In the genomic region with DNA sequence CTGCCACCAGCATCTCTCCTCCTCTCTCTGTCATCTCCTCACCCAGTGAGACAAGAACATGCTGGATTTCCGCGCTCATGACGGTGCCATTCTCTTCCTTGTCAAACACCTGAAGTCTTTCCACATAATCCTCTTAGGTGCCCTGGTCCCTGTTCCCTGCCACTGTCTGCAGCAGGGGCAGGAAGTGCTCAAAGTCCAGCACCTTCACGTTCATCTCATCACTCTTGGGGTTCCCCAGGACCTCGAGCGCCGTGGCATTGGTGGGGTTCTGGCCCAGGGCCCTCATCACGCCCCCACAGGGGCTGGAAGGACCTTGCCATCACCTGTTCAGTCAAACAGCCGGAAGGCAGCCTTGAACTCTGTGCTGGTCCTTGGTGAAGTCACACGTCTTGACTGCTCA, we compare ENCODE assay signal across 15 cellular contexts. TPM values are rescaled to one million over a fixed set of nuclear protein-coding genes. Genes with fewer than 3 reads are reported as not detected.
DNase-seq lines count a peak whose midpoint lies in the region; ATAC-seq and TF ChIP-seq lines count a peak whose summit lies in the region.
"Had no signal": no experiment of that assay in that cellular context is flagged by ENCODE, and none has a peak within 500 bp of the region (broad histone marks: within the 10 kb centered on the region; RNA-seq: fewer than 3 reads in every experiment).

No MANE protein-coding gene starts in this region.

- peak overlapping the region; percentile 93 for H3K27ac Mint-ChIP-seq in activated CD4-positive, alpha-beta memory T cell treated with anti-CD3 and anti-CD28 coated beads, Interleukin-2, amount 10 ng/mL, durations not matched to agents 7 days and 5 days
- H3K27ac Mint-ChIP-seq in activated CD4-positive, alpha-beta memory T cell treated with anti-CD3 and anti-CD28 coated beads for 36 hours, result no peak overlapping the region
- peak overlapping the region; percentile 82 to 96 (median 91) for H3K27ac Mint-ChIP-seq in CD14-positive monocyte

- DNase-seq in activated CD4-positive, alpha-beta memory T cell treated with anti-CD3 and anti-CD28 coated beads, Interleukin-2, amount 10 ng/mL, durations not matched to agents 7 days and 5 days, result no peak
- no peak for DNase-seq in activated CD4-positive, alpha-beta memory T cell treated with anti-CD3 and anti-CD28 coated beads for 36 hours
- no peak for DNase-seq in CD14-positive monocyte (ENCODE audit: low spot score)
- DNase-seq in osteoblast (ENCODE audit: insufficient read length, low spot score, missing footprints), result peak; percentile 55
- no peak for DNase-seq in HPDE6-E6E7 (ENCODE audit: extremely low spot score)
- DNase-seq: Karpas-422, NCI-H1417 treated with DMSO at 0.1 percent for 48 hours, NCI-H187 treated with DMSO at 0.1 percent for 48 hours, NCI-H2227 treated with DMSO at 0.1 percent for 48 hours, NCI-H510A treated with DMSO at 0.1 percent for 48 hours, NCI-H82, SHP77 had no signal

- H3K4me3 ChIP-seq in osteoblast (ENCODE audit: insufficient read depth, low read length), result no peak overlapping the region
- H3K4me3 ChIP-seq: BLaER1 treated with 17β-estradiol and CSF1 and Interleukin-3, amounts not matched to agents 10 nM and 100 nM had no signal

- H3K9me3 Mint-ChIP-seq in activated CD4-positive, alpha-beta memory T cell treated with anti-CD3 and anti-CD28 coated beads, Interleukin-2, amount 10 ng/mL, durations not matched to agents 7 days and 5 days, result peaks cover 9% of the 10 kb centered on the region
- peaks cover 1% of the 10 kb centered on the region for H3K9me3 Mint-ChIP-seq in activated CD4-positive, alpha-beta memory T cell treated with anti-CD3 and anti-CD28 coated beads for 36 hours
- peaks cover 4 to 8% (median 8%) of the 10 kb centered on the region in 7 donors for H3K9me3 Mint-ChIP-seq in CD14-positive monocyte

- no peak for ATAC-seq in HG02571 (IDR thresholded peaks at IDR 0.05; ENCODE audit: unreplicated experiment)

- peaks cover 35% of the 10 kb centered on the region for H3K4me1 Mint-ChIP-seq in activated CD4-positive, alpha-beta memory T cell treated with anti-CD3 and anti-CD28 coated beads, Interleukin-2, amount 10 ng/mL, durations not matched to agents 7 days and 5 days
- H3K4me1 Mint-ChIP-seq in activated CD4-positive, alpha-beta memory T cell treated with anti-CD3 and anti-CD28 coated beads for 36 hours (ENCODE audit: low read depth), result peaks cover 15% of the 10 kb centered on the region
- peaks cover 41% of the 10 kb centered on the region for H3K4me1 Mint-ChIP-seq in CD14-positive monocyte

- H3K36me3 Mint-ChIP-seq in activated CD4-positive, alpha-beta memory T cell treated with anti-CD3 and anti-CD28 coated beads, Interleukin-2, amount 10 ng/mL, durations not matched to agents 7 days and 5 days (ENCODE audit: low read depth), result peaks cover 4% of the 10 kb centered on the region
- H3K36me3 Mint-ChIP-seq in activated CD4-positive, alpha-beta memory T cell treated with anti-CD3 and anti-CD28 coated beads for 36 hours, result no peaks in the 10 kb centered on the region
- H3K36me3 Mint-ChIP-seq in CD14-positive monocyte, result peaks cover 2 to 3% of the 10 kb centered on the region in 2 donors

- intact Hi-C loops in activated CD4-positive, alpha-beta memory T cell treated with anti-CD3 and anti-CD28 coated beads for 36 hours (cut with micrococcal nuclease), result loop anchor here (5.0 kb wide), 1 partner anchor 36 kb away; no protein-coding TSS in a partner anchor
- intact Hi-C loops in CD14-positive monocyte (cut with micrococcal nuclease), result no loop called here

- no peaks in the 10 kb centered on the region for H4K20me1 ChIP-seq in osteoblast (ENCODE audit: insufficient read depth, low read length)

- CTCF ChIA-PET in activated CD4-positive, alpha-beta memory T cell treated with anti-CD3 and anti-CD28 coated beads, Interleukin-2, amount 10 ng/mL, durations not matched to agents 7 days and 5 days (lab: Charles Lee), result no interaction called here
- CTCF ChIA-PET in activated CD4-positive, alpha-beta memory T cell treated with anti-CD3 and anti-CD28 coated beads for 36 hours (lab: Charles Lee), result no interaction called here

- H3K27ac ChIP-seq in KOPT-K1 (ENCODE audit: low read depth, low read length, poor library complexity, severe bottlenecking), result peak overlapping the region; percentile 80
- H3K27ac ChIP-seq in osteoblast (ENCODE audit: low read depth, low read length), result no peak overlapping the region

- POLR2A ChIA-PET in activated CD4-positive, alpha-beta memory T cell treated with anti-CD3 and anti-CD28 coated beads, Interleukin-2, amount 10 ng/mL, durations not matched to agents 7 days and 5 days (lab: Charles Lee), result interaction anchor here (0.8 to 1.5 kb wide), 2 partner anchors 8 to 227 kb away, joined by 3 to 8 read pairs; no protein-coding TSS in a partner anchor
- POLR2A ChIA-PET in activated CD4-positive, alpha-beta memory T cell treated with anti-CD3 and anti-CD28 coated beads for 36 hours (lab: Charles Lee), result no interaction called here

- no peaks in the 10 kb centered on the region for H3K79me2 ChIP-seq in osteoblast (ENCODE audit: insufficient read depth, low read length)

- H3K36me3 ChIP-seq in KOPT-K1 (ENCODE audit: insufficient read depth, low read length) (no peaks in the 10 kb centered on the region), osteoblast (ENCODE audit: insufficient read depth, low read length) (no peaks in the 10 kb centered on the region)
- H3K36me3 ChIP-seq: BLaER1 treated with 17β-estradiol and CSF1 and Interleukin-3, amounts not matched to agents 10 nM and 100 nM had no signal

- H2AFZ ChIP-seq in osteoblast (ENCODE audit: low read length), result no peak overlapping the region

- no peaks in the 10 kb centered on the region for H3K4me1 ChIP-seq in osteoblast (ENCODE audit: insufficient read depth, low read length)

- peaks cover 9% of the 10 kb centered on the region for H3K27me3 ChIP-seq in osteoblast (ENCODE audit: insufficient read depth, low read length)

- no peak for TF ChIP-seq CTCF in CD14-positive monocyte (IDR thresholded peaks at IDR 0.05)
- no peak for TF ChIP-seq CTCF in osteoblast (IDR thresholded peaks at IDR 0.05; ENCODE audit: extremely low read depth, low read depth, low read length)

- H3K4me2 ChIP-seq in osteoblast (ENCODE audit: insufficient read depth, low read length), result no peak overlapping the region

- H3K27me3 Mint-ChIP-seq in activated CD4-positive, alpha-beta memory T cell treated with anti-CD3 and anti-CD28 coated beads, Interleukin-2, amount 10 ng/mL, durations not matched to agents 7 days and 5 days, result no peaks in the 10 kb centered on the region
- peaks cover 14% of the 10 kb centered on the region for H3K27me3 Mint-ChIP-seq in activated CD4-positive, alpha-beta memory T cell treated with anti-CD3 and anti-CD28 coated beads for 36 hours
- H3K27me3 Mint-ChIP-seq in CD14-positive monocyte (ENCODE audit: low read depth in 3 of 3), result peaks cover 0 to 4% (median 2%) of the 10 kb centered on the region in 3 donors

- H3K4me3 Mint-ChIP-seq in activated CD4-positive, alpha-beta memory T cell treated with anti-CD3 and anti-CD28 coated beads, Interleukin-2, amount 10 ng/mL, durations not matched to agents 7 days and 5 days, result no peak overlapping the region
- no peak overlapping the region for H3K4me3 Mint-ChIP-seq in activated CD4-positive, alpha-beta memory T cell treated with anti-CD3 and anti-CD28 coated beads for 36 hours
- H3K4me3 Mint-ChIP-seq in CD14-positive monocyte, result peak overlapping the region in 1 of 2 donors; percentile 14

- H3K9me3 ChIP-seq in KOPT-K1 (ENCODE audit: insufficient read depth, low read length, poor library complexity, severe bottlenecking) (peaks cover 2% of the 10 kb centered on the region), osteoblast (ENCODE audit: low read depth, low read length) (no peaks in the 10 kb centered on the region)

RNA-seq across cellular contexts. Expression of gene AGPAT3, which starts 9.1 kb away (rescaled TPM):
- total RNA-seq in activated CD4-positive, alpha-beta memory T cell treated with anti-CD3 and anti-CD28 coated beads, Interleukin-2, amount 10 ng/mL, durations not matched to agents 7 days and 5 days, result 100 to 1,000 TPM; 101 to 102 TPM
- total RNA-seq in activated CD4-positive, alpha-beta memory T cell treated with anti-CD3 and anti-CD28 coated beads for 36 hours, result 10 to 100 TPM; 71.4 to 82.4 TPM
- 10 to 100 TPM; 24.9 to 26.2 TPM for polyA plus RNA-seq in CD14-positive monocyte
- total RNA-seq in osteoblast, result 37.4 and 47.4 TPM in 2 replicates
